Comparison of ENCODE assay signal across 10 cellular contexts in genomic region chr12:50589650-50590435, GRCh38.
A peak's percentile ranks its signal among the peaks of the same experiment; 100 is the strongest.
DNase-seq lines count a peak whose midpoint lies in the region; ATAC-seq, FAIRE-seq and TF ChIP-seq lines count a peak whose summit lies in the region.
"Had no signal": no experiment of that assay in that cellular context is flagged by ENCODE, and none has a peak within 500 bp of the region (broad histone marks: within the 10 kb centered on the region; RNA-seq: fewer than 3 reads in every experiment).

No MANE protein-coding gene starts in this region.

- H3K14ac ChIP-seq in H9 (ENCODE audit: insufficient read depth, low read length), result no peak overlapping the region

- WGBS in H9 (ENCODE audit: extremely low coverage, insufficient read length, low lambda C conversion rate), result no CpG with 5 or more reads among the region's 8 CpGs
- 86 to 90% (median 87%) methylated on average over 8 of the region's 8 CpGs for WGBS in psoas muscle, 3 donors

- no peak overlapping the region for H3K4me3 Mint-ChIP-seq in H9
- H3K4me3 Mint-ChIP-seq: IgD-negative memory B cell had no signal

- H3K27me3 Mint-ChIP-seq in H9 (ENCODE audit: low read depth), result no peaks in the 10 kb centered on the region
- H3K27me3 Mint-ChIP-seq: IgD-negative memory B cell had no signal

- H4K20me1 ChIP-seq in H9 (ENCODE audit: control insufficient read depth, insufficient read depth, insufficient read length), result no peaks in the 10 kb centered on the region

- ATAC-seq in HG03439 (IDR thresholded peaks at IDR 0.05; ENCODE audit: unreplicated experiment), result no peak
- no peak for ATAC-seq in psoas muscle
- no peak for ATAC-seq in HG02970 (IDR thresholded peaks at IDR 0.05; ENCODE audit: low FRiP score, unreplicated experiment)

- no peak overlapping the region for H3K18ac ChIP-seq in H9 (ENCODE audit: insufficient read length, low read depth, low read length)

- H2BK5ac ChIP-seq in H9 (ENCODE audit: insufficient read length, low read length), result no peak overlapping the region

- H3K4me2 ChIP-seq in H9 (ENCODE audit: insufficient read depth, insufficient read length, low read length), result no peak overlapping the region

- peaks cover 1% of the 10 kb centered on the region; the same call in 1 of the 2 replicates for H3K79me2 ChIP-seq in H9 (ENCODE audit: insufficient read depth, low read length)

- H2BK20ac ChIP-seq in H9 (ENCODE audit: low read depth, low read length, poor library complexity, severe bottlenecking), result no peak overlapping the region

- peaks cover 8 to 9% of the 10 kb centered on the region in 2 experiments for H3K4me1 Mint-ChIP-seq in H9

- H3K27ac ChIP-seq in H9 (ENCODE audit: insufficient read length, low read depth, low read length), result no peak overlapping the region
- peak overlapping the region; percentile 53 for H3K27ac ChIP-seq in brain microvascular endothelial cell
- no peak overlapping the region for H3K27ac ChIP-seq in psoas muscle
- H3K27ac ChIP-seq: right atrium auricular region had no signal

- H3K9me3 ChIP-seq in H9 (ENCODE audit: control insufficient read depth, low read depth, low read length) (no peaks in the 10 kb centered on the region), psoas muscle (no peaks in the 10 kb centered on the region)
- H3K9me3 ChIP-seq: right atrium auricular region had no signal

- no peak overlapping the region for H3T11ph ChIP-seq in H9 (ENCODE audit: low read length)

- H2BK15ac ChIP-seq in H9 (ENCODE audit: low read depth, low read length), result no peak overlapping the region

- intact Hi-C loops in psoas muscle (cut with DNase I), result no loop called here

- no peaks in the 10 kb centered on the region for H3K9me3 Mint-ChIP-seq in H9
- H3K9me3 Mint-ChIP-seq: IgD-negative memory B cell had no signal

- H3K56ac ChIP-seq in H9 (ENCODE audit: insufficient read length, low read depth, low read length), result no peak overlapping the region

- H2BK120ac ChIP-seq in H9 (ENCODE audit: low read depth, low read length, poor library complexity, severe bottlenecking), result no peak overlapping the region

- H2AK5ac ChIP-seq in H9 (ENCODE audit: insufficient read length, low read length), result no peak overlapping the region

- TF ChIP-seq CTCF in H9 (conservative IDR thresholded peaks at IDR 0.05) (no peak), brain microvascular endothelial cell (IDR thresholded peaks at IDR 0.05; ENCODE audit: low read depth, low read length, missing control alignments) (no peak), psoas muscle (IDR thresholded peaks at IDR 0.05) (no peak)

- no peak overlapping the region for H3K4ac ChIP-seq in H9 (ENCODE audit: low read depth, low read length)

- H4K5ac ChIP-seq in H9 (ENCODE audit: insufficient read length, low read depth, low read length), result no peak overlapping the region

- peak overlapping the region in 2 of 3 experiments; percentile 85 to 86; a peak in 3 of 7 replicates for H3K27ac Mint-ChIP-seq in H9

- no peak overlapping the region for H3K9ac ChIP-seq in H9 (ENCODE audit: extremely low read depth, insufficient read length, low read length)

- H3K79me1 ChIP-seq in H9 (ENCODE audit: insufficient read depth, low read depth, low read length, poor library complexity, severe bottlenecking), result no peaks in the 10 kb centered on the region

- H3K27me3 ChIP-seq in H9 (ENCODE audit: insufficient read depth, low read length) (no peaks in the 10 kb centered on the region), brain microvascular endothelial cell (replicated peaks) (no peaks in the 10 kb centered on the region), psoas muscle (ENCODE audit: insufficient read depth in 3 of 3, low read length in 2 of 3) (no peaks in the 10 kb centered on the region)
- H3K27me3 ChIP-seq: right atrium auricular region had no signal

- no peaks in the 10 kb centered on the region for H3K23me2 ChIP-seq in H9 (ENCODE audit: insufficient read length, low read depth, low read length, poor library complexity, severe bottlenecking)

- H3K4me3 ChIP-seq in brain microvascular endothelial cell (ENCODE audit: low read depth, low read length) (no peak overlapping the region), skeletal muscle cell (ENCODE audit: low read depth, low read length) (no peak overlapping the region), psoas muscle (no peak overlapping the region)
- H3K4me3 ChIP-seq: right atrium auricular region had no signal

- FAIRE-seq in RCC 7860 (lab: Jason Lieb, UNC) (peak; percentile 69), urothelium cell line (lab: Jason Lieb, UNC) (no peak)

- H4K91ac ChIP-seq in H9 (ENCODE audit: insufficient read length, low read depth, low read length), result no peak overlapping the region

- DNase-seq in H9 (no peak), RCC 7860 (ENCODE audit: low spot score) (peak; percentile 73), brain microvascular endothelial cell (peak; percentile 92), skeletal muscle cell (ENCODE audit: low read depth) (peak; percentile 59), urothelium cell line (ENCODE audit: low spot score) (no peak), psoas muscle (no peak)

- H3K36me3 ChIP-seq in brain microvascular endothelial cell (replicated peaks), result no peaks in the 10 kb centered on the region
- H3K36me3 ChIP-seq in psoas muscle (ENCODE audit: insufficient read depth in 1 of 2, low read depth in 1 of 2), result peaks cover 0 to 2% of the 10 kb centered on the region in 2 donors
- H3K36me3 ChIP-seq: right atrium auricular region had no signal

- H3K36me3 Mint-ChIP-seq in H9 (ENCODE audit: insufficient read depth in 1 of 3, low read depth in 3 of 3), result no peaks in the 10 kb centered on the region

- in situ Hi-C loops in brain microvascular endothelial cell (cut with HindIII; ENCODE audit: low pct_ligation_motif_present, low sequenced_read_pairs), result no loop called here

- H2BK12ac ChIP-seq in H9 (ENCODE audit: insufficient read length, low read depth, low read length), result no peak overlapping the region

- H3K4me1 ChIP-seq in H9 (ENCODE audit: insufficient read depth, low read length) (peaks cover 7% of the 10 kb centered on the region; the same call in 1 of the 2 replicates), psoas muscle (no peaks in the 10 kb centered on the region)
- H3K4me1 ChIP-seq: right atrium auricular region had no signal

- H2AFZ ChIP-seq in H9 (ENCODE audit: low read length), result no peak overlapping the region

- no peak overlapping the region for H4K8ac ChIP-seq in H9 (replicated peaks; ENCODE audit: insufficient read length, low read depth, low read length)

- H3K23ac ChIP-seq in H9 (ENCODE audit: insufficient read length, low read depth, low read length), result no peak overlapping the region

Comparison
In these comparisons a context has a peak if more than half of its experiments do, and no peak if none do; other contexts are left out.
1. DNase-seq: peak in RCC 7860 (single experiment), brain microvascular endothelial cell (single experiment) and skeletal muscle cell (single experiment); none in H9 (single experiment), urothelium cell line (single experiment) and psoas muscle (0 of 2).